Comparison of ENCODE assay signal across 25 cellular contexts in genomic region chr2:193907561-193907960, GRCh38.
DNase-seq lines count a peak whose midpoint lies in the region; ATAC-seq and TF ChIP-seq lines count a peak whose summit lies in the region.
"Had no signal": no experiment of that assay in that cellular context is flagged by ENCODE, and none has a peak within 500 bp of the region (broad histone marks: within the 10 kb centered on the region; RNA-seq: fewer than 3 reads in every experiment).

No MANE protein-coding gene starts in this region.

- DNase-seq in SK-N-SH (no peak), SIG-M5 (lab: John Stamatoyannopoulos, UW) (peak; percentile 66), cardiac fibroblast (ENCODE audit: low read depth in 2 of 2) (peak; percentile 10 to 34), amniotic stem cell (lab: John Stamatoyannopoulos, UW) (no peak), D341Med (ENCODE audit: low spot score) (no peak), omental fat pad (ENCODE audit: low spot score) (no peak), cardiac septum (ENCODE audit: low spot score) (no peak)
- DNase-seq: 8988T; activated CD4-positive, alpha-beta T cell treated with anti-CD3 and anti-CD28 coated beads, Interleukin-2, amount 50 U/mL, for 4 hours; heart left ventricle; left colon; mesenchymal stem cell; NCI-H1417; NCI-H2081 treated with DMSO at 0.1 percent for 48 hours; NCI-H345; NCI-H748 treated with DMSO at 0.1 percent for 48 hours; PC-3; Right ventricle myocardium superior; stimulated activated naive CD8-positive, alpha-beta T cell treated with anti-CD3 and anti-CD28 coated beads, Interleukin-15, amount 100 ng/mL, for 72 hours; T-helper 17 cell had no signal

- no peak overlapping the region for H3K27ac ChIP-seq in SK-N-SH (ENCODE audit: low read depth in 2 of 2, low read length in 1 of 2)
- H3K27ac ChIP-seq: heart left ventricle, HL-60, prostate gland, tibial nerve had no signal

- H3K27me3 ChIP-seq in SK-N-SH (ENCODE audit: insufficient read depth) = no peaks in the 10 kb centered on the region
- H3K27me3 ChIP-seq: heart left ventricle, tibial nerve had no signal

- no peak for TF ChIP-seq RAD21 in SK-N-SH (IDR thresholded peaks at IDR 0.05; ENCODE audit: low read length)

- POLR2A ChIA-PET in SK-N-SH (lab: Yijun Ruan, JAX) = no interaction called here

- peak overlapping the region; percentile 52; the same call in 1 of the 2 replicates for H2AFZ ChIP-seq in SK-N-SH (ENCODE audit: low read depth)

- H3K9ac ChIP-seq in SK-N-SH = no peak overlapping the region

- CTCF ChIA-PET in SK-N-SH (lab: Yijun Ruan, JAX) = no interaction called here

- peaks cover 1% of the 10 kb centered on the region for H3F3A ChIP-seq in SK-N-SH (replicated peaks; ENCODE audit: insufficient read depth)

- intact Hi-C loops in cardiac septum (cut with DNase I) = no loop called here

- H3K4me1 ChIP-seq in SK-N-SH (ENCODE audit: control insufficient read depth in 1 of 2, insufficient read depth in 2 of 2, low read depth in 1 of 2, low read length in 1 of 2) = no peaks in the 10 kb centered on the region
- H3K4me1 ChIP-seq: heart left ventricle, prostate gland, tibial nerve had no signal

- WGBS in SK-N-SH (ENCODE audit: low lambda C conversion rate) = 15% methylated on average over 1 of the region's 1 CpG

- H3K9me2 ChIP-seq in SK-N-SH = no peaks in the 10 kb centered on the region

- H3K4me3 ChIP-seq in SK-N-SH (ENCODE audit: low read depth in 2 of 2, low read length in 1 of 2) = no peak overlapping the region
- no peak overlapping the region for H3K4me3 ChIP-seq in cardiac fibroblast (replicated peaks in 1 of 2; ENCODE audit: low read depth in 2 of 2, low read length in 2 of 2)
- H3K4me3 ChIP-seq: heart left ventricle, prostate gland, tibial nerve had no signal

- TF ChIP-seq EP300 in SK-N-SH (IDR thresholded peaks at IDR 0.05; ENCODE audit: borderline replicate concordance in 1 of 2, low read depth in 1 of 2, low read length in 1 of 2) = no peak

- H3K79me2 ChIP-seq in SK-N-SH (ENCODE audit: insufficient read depth) = no peaks in the 10 kb centered on the region

- H4K20me1 ChIP-seq in SK-N-SH (ENCODE audit: insufficient read depth) = no peaks in the 10 kb centered on the region

- no peak for TF ChIP-seq CTCF in SK-N-SH (IDR thresholded peaks at IDR 0.05)
- no peak for TF ChIP-seq CTCF in cardiac fibroblast (IDR thresholded peaks at IDR 0.05; ENCODE audit: low read depth, low read length)
- TF ChIP-seq CTCF in omental fat pad (IDR thresholded peaks at IDR 0.05) = no peak

- no peaks in the 10 kb centered on the region for H3K36me3 ChIP-seq in SK-N-SH (replicated peaks in 1 of 2; ENCODE audit: control insufficient read depth in 1 of 2, insufficient read depth in 2 of 2, low read length in 1 of 2)
- H3K36me3 ChIP-seq: heart left ventricle, prostate gland, tibial nerve had no signal

- H3K9me3 ChIP-seq in SK-N-SH = no peaks in the 10 kb centered on the region
- H3K9me3 ChIP-seq: prostate gland, tibial nerve had no signal

- H3K4me2 ChIP-seq in SK-N-SH = no peak overlapping the region

- ATAC-seq in SK-N-SH treated with all-trans-retinoic acid at 6 μM for 48 hours (no peak), omental fat pad (ENCODE audit: low FRiP score) (no peak)
- ATAC-seq: heart left ventricle; HepG2; left colon; PC-3; stimulated activated naive CD8-positive, alpha-beta T cell treated with anti-CD3 and anti-CD28 coated beads, Interleukin-15, amount 100 ng/mL, for 72 hours; T-helper 17 cell had no signal

TF ChIP-seq in SK-N-SH, 30 proteins besides CTCF, POLR2A, EP300 and RAD21:
- TF ChIP-seq NRF1 (IDR thresholded peaks at IDR 0.05; ENCODE audit: low read depth, low read length) = no peak
- TF ChIP-seq GABPA (IDR thresholded peaks at IDR 0.05; ENCODE audit: low read depth) = no peak
- TF ChIP-seq RXRA (IDR thresholded peaks at IDR 0.05; ENCODE audit: borderline replicate concordance, low read depth) = no peak
- TF ChIP-seq FOSL2 (IDR thresholded peaks at IDR 0.05; ENCODE audit: borderline replicate concordance, low read depth) = no peak
- no peak for TF ChIP-seq RFX5 (IDR thresholded peaks at IDR 0.05; ENCODE audit: low read length)
TF ChIP-seq in SK-N-SH: peak in this region for 0.

TF ChIP-seq in SK-N-SH treated with all-trans-retinoic acid at 6 μM for 48 hours, 23 proteins besides CTCF, POLR2A, EP300 and RAD21:
- TF ChIP-seq ZNF70 (CRISPR knock-in tag; IDR thresholded peaks at IDR 0.05) (no peak), TCF4 (CRISPR knock-in tag; IDR thresholded peaks at IDR 0.05; ENCODE audit: borderline replicate concordance) (no peak), ISL1 (CRISPR knock-in tag; IDR thresholded peaks at IDR 0.05) (no peak), ZNF565 (CRISPR knock-in tag; conservative IDR thresholded peaks at IDR 0.05; ENCODE audit: low read depth) (no peak), ZFP30 (CRISPR knock-in tag; IDR thresholded peaks at IDR 0.05) (no peak), ZNF8 (CRISPR knock-in tag; IDR thresholded peaks at IDR 0.05) (no peak)

Comparison
In these comparisons a context has a peak if more than half of its experiments do, and no peak if none do; other contexts are left out.
1. DNase-seq: peak in SIG-M5 (single experiment) and cardiac fibroblast (2 of 2); none in SK-N-SH (single experiment), amniotic stem cell (single experiment), D341Med (single experiment), omental fat pad (single experiment) and cardiac septum (single experiment).